ENCODE assay signal across 1 cellular context in genomic region chr7:102153586-102153948, GRCh38.
A peak's percentile ranks its signal among the peaks of the same experiment; 100 is the strongest.
TF ChIP-seq lines count a peak whose summit lies in the region.

No MANE protein-coding gene starts in this region.

TF ChIP-seq in HepG2, 621 proteins besides CTCF, POLR2A, EP300 and RAD21 (continued from another document and continues in another):
- TF ChIP-seq ATF7 (IDR thresholded peaks at IDR 0.05) = no peak
- 0 out of 2 replicates have a peak, but pooled peaks have one; percentile 38 for TF ChIP-seq ATF7 (CRISPR knock-in tag; IDR thresholded peaks at IDR 0.05)
- TF ChIP-seq ZNF652 (CRISPR knock-in tag; IDR thresholded peaks at IDR 0.05; ENCODE audit: borderline replicate concordance, low read depth) = no peak
- no peak for TF ChIP-seq ZNF75D (CRISPR knock-in tag; IDR thresholded peaks at IDR 0.05; ENCODE audit: borderline replicate concordance)
- TF ChIP-seq ZNF318 (CRISPR knock-in tag; IDR thresholded peaks at IDR 0.05) = no peak
- 0 out of 2 replicates have a peak, but pooled peaks have one; percentile 59 for TF ChIP-seq RNF219 (CRISPR knock-in tag; IDR thresholded peaks at IDR 0.05)
- TF ChIP-seq ZNF354B (CRISPR knock-in tag; IDR thresholded peaks at IDR 0.05) = no peak
- TF ChIP-seq ZNF383 (CRISPR knock-in tag; IDR thresholded peaks at IDR 0.05; ENCODE audit: borderline replicate concordance) = no peak
- no peak for TF ChIP-seq NFIB (CRISPR knock-in tag; IDR thresholded peaks at IDR 0.05; ENCODE audit: borderline replicate concordance)
- no peak for TF ChIP-seq ARHGAP35 (CRISPR knock-in tag; IDR thresholded peaks at IDR 0.05; ENCODE audit: borderline replicate concordance)
- TF ChIP-seq ZNF569 (CRISPR knock-in tag; IDR thresholded peaks at IDR 0.05; ENCODE audit: borderline replicate concordance) = no peak
- no peak for TF ChIP-seq AKAP8 (CRISPR knock-in tag; IDR thresholded peaks at IDR 0.05)
- no peak for TF ChIP-seq ZNF382 (CRISPR knock-in tag; IDR thresholded peaks at IDR 0.05; ENCODE audit: borderline replicate concordance)
- TF ChIP-seq NONO (IDR thresholded peaks at IDR 0.05) = no peak
- 0 out of 2 replicates have a peak, but pooled peaks have one; percentile 51 for TF ChIP-seq NONO (CRISPR knock-in tag; conservative IDR thresholded peaks at IDR 0.05)
- no peak for TF ChIP-seq ZNF747 (CRISPR knock-in tag; IDR thresholded peaks at IDR 0.05; ENCODE audit: borderline replicate concordance)
- TF ChIP-seq MXD3 (CRISPR knock-in tag; IDR thresholded peaks at IDR 0.05) = no peak
- TF ChIP-seq ZNF224 (CRISPR knock-in tag; IDR thresholded peaks at IDR 0.05) = no peak
- TF ChIP-seq, protein P1, sequence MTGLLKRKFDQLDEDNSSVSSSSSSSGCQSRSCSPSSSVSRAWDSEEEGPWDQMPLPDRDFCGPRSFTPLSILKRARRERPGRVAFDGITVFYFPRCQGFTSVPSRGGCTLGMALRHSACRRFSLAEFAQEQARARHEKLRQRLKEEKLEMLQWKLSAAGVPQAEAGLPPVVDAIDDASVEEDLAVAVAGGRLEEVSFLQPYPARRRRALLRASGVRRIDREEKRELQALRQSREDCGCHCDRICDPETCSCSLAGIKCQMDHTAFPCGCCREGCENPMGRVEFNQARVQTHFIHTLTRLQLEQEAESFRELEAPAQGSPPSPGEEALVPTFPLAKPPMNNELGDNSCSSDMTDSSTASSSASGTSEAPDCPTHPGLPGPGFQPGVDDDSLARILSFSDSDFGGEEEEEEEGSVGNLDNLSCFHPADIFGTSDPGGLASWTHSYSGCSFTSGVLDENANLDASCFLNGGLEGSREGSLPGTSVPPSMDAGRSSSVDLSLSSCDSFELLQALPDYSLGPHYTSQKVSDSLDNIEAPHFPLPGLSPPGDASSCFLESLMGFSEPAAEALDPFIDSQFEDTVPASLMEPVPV (CRISPR knock-in tag; IDR thresholded peaks at IDR 0.05) = no peak
- TF ChIP-seq ZNF550 (CRISPR knock-in tag; IDR thresholded peaks at IDR 0.05; ENCODE audit: borderline replicate concordance) = no peak
- peak; percentile 3 for TF ChIP-seq ZNF781 (CRISPR knock-in tag; IDR thresholded peaks at IDR 0.05; ENCODE audit: borderline replicate concordance, not compliant biosample characterization)
- TF ChIP-seq ZNF431 (CRISPR knock-in tag; IDR thresholded peaks at IDR 0.05; ENCODE audit: borderline replicate concordance, low read depth) = 0 out of 2 replicates have a peak, but pooled peaks have one; percentile 15
- TF ChIP-seq FOXM1 (CRISPR knock-in tag; IDR thresholded peaks at IDR 0.05) = no peak
- no peak; the same call in 1 of the 2 replicates for TF ChIP-seq MEF2D (CRISPR knock-in tag; IDR thresholded peaks at IDR 0.05)
- TF ChIP-seq HINFP (CRISPR knock-in tag; IDR thresholded peaks at IDR 0.05; ENCODE audit: low read depth) = 0 out of 2 replicates have a peak, but pooled peaks have one; percentile 13
- 0 out of 2 replicates have a peak, but pooled peaks have one; percentile 19 for TF ChIP-seq ZNF296 (CRISPR knock-in tag; conservative IDR thresholded peaks at IDR 0.05)
- TF ChIP-seq, protein P2, sequence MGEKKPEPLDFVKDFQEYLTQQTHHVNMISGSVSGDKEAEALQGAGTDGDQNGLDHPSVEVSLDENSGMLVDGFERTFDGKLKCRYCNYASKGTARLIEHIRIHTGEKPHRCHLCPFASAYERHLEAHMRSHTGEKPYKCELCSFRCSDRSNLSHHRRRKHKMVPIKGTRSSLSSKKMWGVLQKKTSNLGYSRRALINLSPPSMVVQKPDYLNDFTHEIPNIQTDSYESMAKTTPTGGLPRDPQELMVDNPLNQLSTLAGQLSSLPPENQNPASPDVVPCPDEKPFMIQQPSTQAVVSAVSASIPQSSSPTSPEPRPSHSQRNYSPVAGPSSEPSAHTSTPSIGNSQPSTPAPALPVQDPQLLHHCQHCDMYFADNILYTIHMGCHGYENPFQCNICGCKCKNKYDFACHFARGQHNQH (CRISPR knock-in tag; IDR thresholded peaks at IDR 0.05) = no peak
- peak; percentile 7; the same call in 1 of the 2 replicates for TF ChIP-seq SP4 (CRISPR knock-in tag; IDR thresholded peaks at IDR 0.05)
- TF ChIP-seq MED1 (CRISPR knock-in tag; IDR thresholded peaks at IDR 0.05) = no peak
- TF ChIP-seq BRF2 (CRISPR knock-in tag; IDR thresholded peaks at IDR 0.05) = no peak
- TF ChIP-seq KDM3A (CRISPR knock-in tag; IDR thresholded peaks at IDR 0.05; ENCODE audit: low read depth) = no peak
- TF ChIP-seq JARID2 (CRISPR knock-in tag; IDR thresholded peaks at IDR 0.05; ENCODE audit: insufficient replicate concordance) = no peak
- TF ChIP-seq HMGA1 (CRISPR knock-in tag; conservative IDR thresholded peaks at IDR 0.05) = no peak
- 0 out of 2 replicates have a peak, but pooled peaks have one; percentile 31 for TF ChIP-seq RXRA (CRISPR knock-in tag; IDR thresholded peaks at IDR 0.05)
- 0 out of 2 replicates have a peak, but pooled peaks have one; percentile 3 for TF ChIP-seq ZNF335 (CRISPR knock-in tag; IDR thresholded peaks at IDR 0.05)
- TF ChIP-seq JDP2 (CRISPR knock-in tag; IDR thresholded peaks at IDR 0.05; ENCODE audit: borderline replicate concordance) = no peak
- no peak for TF ChIP-seq ZNF709 (CRISPR knock-in tag; IDR thresholded peaks at IDR 0.05)
- no peak for TF ChIP-seq ZBTB42 (CRISPR knock-in tag; IDR thresholded peaks at IDR 0.05)
- TF ChIP-seq ZNF460 (CRISPR knock-in tag; IDR thresholded peaks at IDR 0.05; ENCODE audit: borderline replicate concordance) = no peak
- TF ChIP-seq MEIS1 (CRISPR knock-in tag; IDR thresholded peaks at IDR 0.05; ENCODE audit: borderline replicate concordance) = no peak; the same call in 1 of the 2 replicates
- TF ChIP-seq FLYWCH1 (CRISPR knock-in tag; IDR thresholded peaks at IDR 0.05) = no peak
- no peak for TF ChIP-seq ARNTL (CRISPR knock-in tag; IDR thresholded peaks at IDR 0.05)
- TF ChIP-seq E2F1 (CRISPR knock-in tag; IDR thresholded peaks at IDR 0.05) = no peak
- no peak for TF ChIP-seq ZNF703 (CRISPR knock-in tag; IDR thresholded peaks at IDR 0.05; ENCODE audit: borderline replicate concordance)
- TF ChIP-seq PPARG (CRISPR knock-in tag; conservative IDR thresholded peaks at IDR 0.05) = 0 out of 2 replicates have a peak, but pooled peaks have one; percentile 6
